8 cellular contexts compared by ENCODE assay signal in the genomic region with DNA sequence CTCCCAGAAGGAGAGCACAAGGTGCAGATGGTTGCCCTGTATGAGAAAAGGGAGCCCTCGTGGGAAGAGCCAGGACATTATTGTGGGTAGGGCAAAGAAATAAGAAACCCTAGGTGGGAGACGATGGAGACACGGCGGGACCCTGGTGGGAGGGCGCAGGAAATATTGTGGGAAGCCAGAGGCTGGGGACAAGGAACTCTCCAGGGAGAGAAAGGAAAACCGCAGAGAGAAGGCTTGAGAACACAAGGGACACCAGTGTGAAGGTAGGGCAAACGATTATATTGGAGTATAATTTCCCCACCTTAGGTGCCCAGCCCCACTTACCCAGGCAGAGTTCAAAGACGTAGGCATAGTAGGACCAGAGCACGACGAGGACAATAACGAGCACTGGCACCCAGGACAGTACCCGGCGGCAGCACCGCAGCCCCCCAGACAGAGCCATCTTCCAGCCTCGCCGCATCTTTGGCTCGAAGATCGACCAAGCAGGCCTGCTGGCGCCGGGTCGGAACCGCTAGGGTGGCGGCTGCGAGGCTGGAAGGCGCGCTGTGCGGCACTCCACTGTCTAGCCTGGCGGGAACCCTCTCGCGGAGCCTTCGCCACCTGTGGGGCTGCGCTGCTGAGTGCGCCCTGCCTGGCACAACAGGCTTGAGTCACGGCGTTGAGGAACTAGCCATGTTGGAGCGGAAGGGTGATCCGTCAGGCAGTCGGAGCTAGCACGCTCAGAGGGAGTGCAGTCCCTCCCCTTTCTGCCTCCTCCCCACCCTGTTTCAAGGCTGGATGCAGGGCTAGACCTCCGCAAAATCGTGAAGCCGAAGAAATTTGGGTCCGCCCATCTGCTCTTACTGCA. TPM values are rescaled to one million over a fixed set of nuclear protein-coding genes. Genes with fewer than 3 reads are reported as not detected.
A peak's percentile ranks its signal among the peaks of the same experiment; 100 is the strongest.
DNase-seq lines count a peak whose midpoint lies in the region; ATAC-seq and TF ChIP-seq lines count a peak whose summit lies in the region.

A gene with protein sequence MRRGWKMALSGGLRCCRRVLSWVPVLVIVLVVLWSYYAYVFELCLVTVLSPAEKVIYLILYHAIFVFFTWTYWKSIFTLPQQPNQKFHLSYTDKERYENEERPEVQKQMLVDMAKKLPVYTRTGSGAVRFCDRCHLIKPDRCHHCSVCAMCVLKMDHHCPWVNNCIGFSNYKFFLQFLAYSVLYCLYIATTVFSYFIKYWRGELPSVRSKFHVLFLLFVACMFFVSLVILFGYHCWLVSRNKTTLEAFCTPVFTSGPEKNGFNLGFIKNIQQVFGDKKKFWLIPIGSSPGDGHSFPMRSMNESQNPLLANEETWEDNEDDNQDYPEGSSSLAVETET (minus strand): TSS at position 473 of the 847 bp plus-strand sequence. CDS start 13 bp downstream, at position 460.

- 0 to 1% methylated on average over 12 to 18 of the region's 43 CpGs for WGBS in thyroid gland, 2 donors

- TF ChIP-seq CTCF in omental fat pad (IDR thresholded peaks at IDR 0.05) (no peak), thyroid gland (IDR thresholded peaks at IDR 0.05) (peak in 1 of 6 experiments; percentile 28)

- H3K36me3 Mint-ChIP-seq in activated naive CD4-positive, alpha-beta T cell treated with anti-CD3 and anti-CD28 coated beads, Interleukin-2, amount 10 ng/mL, durations not matched to agents 7 days and 5 days, result no peaks in the 10 kb centered on the region

- peak within 1 kb of the TSS in 2 of 3 donors; percentile 43 to 65 for H3K27ac ChIP-seq in thyroid gland

- ATAC-seq in GM19035 (IDR thresholded peaks at IDR 0.05; ENCODE audit: unreplicated experiment) (peak; percentile 55), Right ventricle myocardium inferior (peak; percentile 96), omental fat pad (ENCODE audit: low FRiP score) (peak; percentile 92), HG03175 (IDR thresholded peaks at IDR 0.05; ENCODE audit: unreplicated experiment) (no peak), GM21619 (IDR thresholded peaks at IDR 0.05; ENCODE audit: unreplicated experiment) (no peak)

- peak in 1 of 2 donors; percentile 44 for TF ChIP-seq POLR2A in thyroid gland (IDR thresholded peaks at IDR 0.05)

- intact Hi-C loops in Right ventricle myocardium inferior (cut with DNase I) (loop anchor here (5.0 kb wide), 1 partner anchor 75 kb away; no protein-coding TSS in a partner anchor), thyroid gland (cut with DNase I) (no loop called here)

- H3K36me3 ChIP-seq in thyroid gland, result no peaks in the 10 kb centered on the region

- H3K27ac Mint-ChIP-seq in activated naive CD4-positive, alpha-beta T cell treated with anti-CD3 and anti-CD28 coated beads, Interleukin-2, amount 10 ng/mL, durations not matched to agents 7 days and 5 days, result peak within 1 kb of the TSS; percentile 51

- no peaks in the 10 kb centered on the region for H3K4me1 ChIP-seq in thyroid gland

- no peaks in the 10 kb centered on the region for H3K27me3 ChIP-seq in thyroid gland

- H3K4me1 Mint-ChIP-seq in activated naive CD4-positive, alpha-beta T cell treated with anti-CD3 and anti-CD28 coated beads, Interleukin-2, amount 10 ng/mL, durations not matched to agents 7 days and 5 days, result peaks cover 18% of the 10 kb centered on the region

- DNase-seq in OCI-M1 (lab: John Stamatoyannopoulos, UW) (peak; percentile 56), Right ventricle myocardium inferior (ENCODE audit: missing footprints) (peak; percentile 76), omental fat pad (ENCODE audit: low spot score) (no peak), thyroid gland (peak; percentile 62 to 66)
- DNase-seq in activated naive CD4-positive, alpha-beta T cell treated with anti-CD3 and anti-CD28 coated beads, Interleukin-2, amount 10 ng/mL, durations not matched to agents 7 days and 5 days, result peak; percentile 61

- CTCF ChIA-PET in activated naive CD4-positive, alpha-beta T cell treated with anti-CD3 and anti-CD28 coated beads, Interleukin-2, amount 10 ng/mL, durations not matched to agents 7 days and 5 days (lab: Charles Lee), result interaction anchor here (0.6 to 1.2 kb wide), 2 partner anchors 26 to 134 kb away, joined by 3 to 4 read pairs; no protein-coding TSS in a partner anchor

- no peaks in the 10 kb centered on the region for H3K27me3 Mint-ChIP-seq in activated naive CD4-positive, alpha-beta T cell treated with anti-CD3 and anti-CD28 coated beads, Interleukin-2, amount 10 ng/mL, durations not matched to agents 7 days and 5 days

- no peaks in the 10 kb centered on the region for H3K9me3 ChIP-seq in thyroid gland

- H3K4me3 ChIP-seq in thyroid gland (replicated peaks in 1 of 3), result peak within 1 kb of the TSS; percentile 9 to 47 (median 29)

- H3K4me3 Mint-ChIP-seq in activated naive CD4-positive, alpha-beta T cell treated with anti-CD3 and anti-CD28 coated beads, Interleukin-2, amount 10 ng/mL, durations not matched to agents 7 days and 5 days, result peak within 1 kb of the TSS; percentile 77

- H3K9me3 Mint-ChIP-seq in activated naive CD4-positive, alpha-beta T cell treated with anti-CD3 and anti-CD28 coated beads, Interleukin-2, amount 10 ng/mL, durations not matched to agents 7 days and 5 days, result no peaks in the 10 kb centered on the region

RNA-seq across cellular contexts. Expression of the gene that starts here (rescaled TPM):
- 3.1 TPM for total RNA-seq in Right ventricle myocardium inferior
- total RNA-seq in omental fat pad, result 1 to 10 TPM in 3 of 4 donors, under 1 TPM in 1; 0.84 to 2.5 (median 1.4) TPM
- 1 to 10 TPM; 3.8 to 4.8 (median 4.2) TPM for total RNA-seq in thyroid gland

Comparison
In these comparisons a context has a peak if more than half of its experiments do, and no peak if none do; other contexts are left out.
1. ATAC-seq: peak in GM19035 (single experiment), Right ventricle myocardium inferior (single experiment) and omental fat pad (single experiment); none in HG03175 (single experiment) and GM21619 (single experiment).